In genomic region chr12:112947314-112947713, GRCh38 we compare ENCODE assay signal across 34 cellular contexts. TPM values are rescaled to one million over a fixed set of nuclear protein-coding genes. Genes with fewer than 3 reads are reported as not detected.
DNase-seq lines count a peak whose midpoint lies in the region; ATAC-seq, FAIRE-seq and TF ChIP-seq lines count a peak whose summit lies in the region.
"Had no signal": no experiment of that assay in that cellular context is flagged by ENCODE, and none has a peak within 500 bp of the region (broad histone marks: within the 10 kb centered on the region; RNA-seq: fewer than 3 reads in every experiment).

No MANE protein-coding gene starts in this region.

- no peak for FAIRE-seq in A549 (lab: Jason Lieb, UNC)
- FAIRE-seq in K562 (lab: Jason Lieb, UNC), result no peak
- FAIRE-seq in H1 (lab: Jason Lieb, UNC), result no peak
- FAIRE-seq: A204.1, D721Med had no signal

- POLR2A ChIA-PET in A549 (lab: Yijun Ruan, JAX) (no interaction called here), HEK293 (lab: Yijun Ruan, JAX) (no interaction called here), K562 (lab: Yijun Ruan, JAX) (interaction anchor here (0.9 kb wide), 1 partner anchor 31 kb away, joined by 3 read pairs; the partner anchor contains the start of gene OAS2), H1 (lab: Charles Lee; ENCODE audit: partially characterized antibody) (no interaction called here)

- CTCF ChIA-PET in A549 (lab: Yijun Ruan, JAX) (no interaction called here), HEK293 (lab: Yijun Ruan, JAX) (no interaction called here), K562 (lab: Yijun Ruan, JAX; ENCODE audit: low intra/inter-chr PET ratio) (no interaction called here), H1 (lab: Charles Lee; ENCODE audit: partially characterized antibody) (interaction anchor here (1.0 kb wide), 1 partner anchor 47 kb away, joined by 3 read pairs; no protein-coding TSS in a partner anchor)

- no peaks in the 10 kb centered on the region for H3K23me2 ChIP-seq in H1 (ENCODE audit: low read depth, low read length)

- H3K4me1 ChIP-seq in A549 (no peaks in the 10 kb centered on the region), HEK293 (ENCODE audit: control insufficient read depth, insufficient read depth, low read length) (no peaks in the 10 kb centered on the region), K562 (replicated peaks in 1 of 2; ENCODE audit: control insufficient read depth in 2 of 2, insufficient read depth in 2 of 2, low read length in 2 of 2) (no peaks in the 10 kb centered on the region), H1 (replicated peaks in 1 of 4; ENCODE audit: control insufficient read depth in 3 of 4, insufficient read depth in 4 of 4, low read length in 3 of 4) (0 out of 7 replicates have a peak, but pooled peaks cover 0 to 3% (median 0%) of the 10 kb centered on the region in 4 experiments)
- H3K4me1 ChIP-seq: BE2C; BLaER1; BLaER1 treated with 17β-estradiol and CSF1 and Interleukin-3, amounts not matched to agents 10 nM and 100 nM; Caco-2 had no signal

- peaks cover 0 to 10% of the 10 kb centered on the region in 2 experiments; a peak in 1 of 3 replicates for H3K36me3 ChIP-seq in HEK293 (ENCODE audit: control insufficient read depth in 2 of 2, insufficient read depth in 1 of 2, low read length in 2 of 2)
- H3K36me3 ChIP-seq in K562 (ENCODE audit: control insufficient read depth, insufficient read depth, low read length), result no peaks in the 10 kb centered on the region
- no peaks in the 10 kb centered on the region for H3K36me3 ChIP-seq in H1 (ENCODE audit: control insufficient read depth in 2 of 4, insufficient read depth in 4 of 4, low read length in 3 of 4)

- no peak for DNase-seq in A549 (ENCODE audit: low read depth in 1 of 2, low spot score in 1 of 2)
- DNase-seq in K562 (ENCODE audit: extremely low read depth in 1 of 4, low spot score in 3 of 4), result no peak
- no peak for DNase-seq in H1 (ENCODE audit: low read depth in 1 of 2, low spot score in 2 of 2)
- no peak for DNase-seq in SHP77 treated with DMSO at 0.1 percent for 48 hours (lab: John Stamatoyannopoulos, UW)
- no peak for DNase-seq in NCI-H146 treated with DMSO at 0.1 percent for 48 hours (lab: John Stamatoyannopoulos, UW; ENCODE audit: unreplicated experiment)
- DNase-seq in GM19238 (ENCODE audit: insufficient read length, low spot score), result no peak
- DNase-seq: 8988T; ACHN; AML-193; BE2C; Caco-2; Calu3; CD4-positive, alpha-beta memory T cell; CD4-positive, alpha-beta T cell; CD4-positive, CD25-positive, alpha-beta regulatory T cell; CD8-positive, alpha-beta memory T cell; CD8-positive, alpha-beta T cell; COR-L47; DMS 273 treated with DMSO at 0.1 percent for 48 hours; DMS153; DMS53; DMS79; DMS79 treated with DMSO at 0.1 percent for 48 hours; DND-41; EL had no signal

- H3K27me3 ChIP-seq in K562 (ENCODE audit: control insufficient read depth in 2 of 2, insufficient read depth in 2 of 2, low read length in 2 of 2) (peaks cover 0 to 16% of the 10 kb centered on the region in 2 experiments; a peak in 2 of 5 replicates), H1 (replicated peaks in 1 of 4; ENCODE audit: control insufficient read depth in 3 of 4, extremely low read depth in 1 of 4, insufficient read depth in 3 of 4, low read length in 3 of 4) (no peaks in the 10 kb centered on the region)
- H3K27me3 ChIP-seq: BE2C; BLaER1; BLaER1 treated with 17β-estradiol and CSF1 and Interleukin-3, amounts not matched to agents 10 nM and 100 nM had no signal

- H3K79me1 ChIP-seq in H1 (ENCODE audit: low read depth, low read length), result no peaks in the 10 kb centered on the region

- 2% methylated on average over 1 of the region's 1 CpG for WGBS in A549 (ENCODE audit: missing lambda C conversion rate)
- WGBS in K562 (ENCODE audit: insufficient coverage, low coverage, missing lambda C conversion rate), result 5% methylated on average over 1 of the region's 1 CpG
- WGBS in H1 (ENCODE audit: extremely low coverage in 1 of 2, insufficient coverage in 1 of 2, insufficient read length in 1 of 2, insufficient replicate concordance in 2 of 2, low coverage in 1 of 2, low lambda C conversion rate in 2 of 2, missing lambda C conversion rate in 1 of 2), 2 experiments, result 44% methylated on average over 1 of the region's 1 CpG; no CpG with 5 or more reads in 1 of the 2 experiments

- H2BK15ac ChIP-seq in H1 (ENCODE audit: low read length), result no peak overlapping the region

- no peak overlapping the region for H2BK120ac ChIP-seq in H1 (replicated peaks; ENCODE audit: low read depth, low read length)

- no peak overlapping the region for H3K14ac ChIP-seq in H1 (ENCODE audit: insufficient read length)

- TF ChIP-seq POLR2A in A549 (IDR thresholded peaks at IDR 0.05; ENCODE audit: low read length) (no peak), K562 (conservative IDR thresholded peaks at IDR 0.05) (no peak), H1 (IDR thresholded peaks at IDR 0.05; ENCODE audit: control extremely low read depth in 1 of 2, low read depth in 2 of 2, low read length in 2 of 2) (no peak)

- no peak overlapping the region for H4K91ac ChIP-seq in H1 (replicated peaks; ENCODE audit: insufficient read length, low read length)

- no peak overlapping the region for H3K4ac ChIP-seq in H1 (replicated peaks; ENCODE audit: insufficient read length, low read depth, low read length)

- H3K27ac ChIP-seq in A549 (no peak overlapping the region), HEK293 (ENCODE audit: extremely low read depth, low read depth, low read length) (no peak overlapping the region), K562 (ENCODE audit: extremely low read depth, low read depth, low read length) (no peak overlapping the region), H1 (ENCODE audit: low read depth, low read length) (no peak overlapping the region)
- H3K27ac ChIP-seq: 22Rv1; BLaER1; BLaER1 treated with 17β-estradiol and CSF1 and Interleukin-3, amounts not matched to agents 10 nM and 100 nM; C4-2B had no signal

- no peak overlapping the region for H4K5ac ChIP-seq in H1 (ENCODE audit: insufficient read length, low read depth, low read length)

- H4K20me1 ChIP-seq in K562 (replicated peaks; ENCODE audit: control insufficient read depth, insufficient read depth, low read length), result peaks cover 4% of the 10 kb centered on the region; the same call in 1 of the 2 replicates
- H4K20me1 ChIP-seq in H1 (replicated peaks in 1 of 2; ENCODE audit: control insufficient read depth in 1 of 2, insufficient read depth in 2 of 2, low read length in 2 of 2), result no peaks in the 10 kb centered on the region
- H4K20me1 ChIP-seq: BLaER1; BLaER1 treated with 17β-estradiol and CSF1 and Interleukin-3, amounts not matched to agents 10 nM and 100 nM had no signal

- intact Hi-C loops in K562 (cut with micrococcal nuclease), result no loop called here

- no peak overlapping the region for H3K4me2 ChIP-seq in A549
- no peak overlapping the region for H3K4me2 ChIP-seq in K562 (ENCODE audit: insufficient read depth, low read length)
- no peak overlapping the region for H3K4me2 ChIP-seq in H1 (ENCODE audit: insufficient read depth in 1 of 2, low read depth in 2 of 2, low read length in 2 of 2)
- H3K4me2 ChIP-seq: BLaER1; BLaER1 treated with 17β-estradiol and CSF1 and Interleukin-3, amounts not matched to agents 10 nM and 100 nM had no signal

- H3K79me2 ChIP-seq in K562 (ENCODE audit: control insufficient read depth, insufficient read depth, low read length), result no peaks in the 10 kb centered on the region
- no peaks in the 10 kb centered on the region for H3K79me2 ChIP-seq in H1 (ENCODE audit: control insufficient read depth in 1 of 2, insufficient read depth in 2 of 2, low read length in 2 of 2)

- no peak overlapping the region for H3K56ac ChIP-seq in H1 (replicated peaks; ENCODE audit: insufficient read length, low read depth, low read length)

- no peak for TF ChIP-seq EP300 in A549 (IDR thresholded peaks at IDR 0.05)
- TF ChIP-seq EP300 in K562 (IDR thresholded peaks at IDR 0.05; ENCODE audit: low read length), result no peak
- TF ChIP-seq EP300 in H1 (IDR thresholded peaks at IDR 0.05; ENCODE audit: borderline replicate concordance in 1 of 2, low read depth in 2 of 2, low read length in 2 of 2), result no peak

- no TSS peak for BruUV-seq in K562 (replicated peaks; lab: Mats Ljungman, UMichigan)

- H3K9ac ChIP-seq in K562 (ENCODE audit: insufficient read depth in 1 of 2, low read depth in 2 of 2, low read length in 2 of 2), result no peak overlapping the region
- H3K9ac ChIP-seq in H1 (replicated peaks in 1 of 4; ENCODE audit: extremely low read depth in 1 of 4, low read depth in 3 of 4, low read length in 3 of 4), result no peak overlapping the region
- H3K9ac ChIP-seq: BLaER1; BLaER1 treated with 17β-estradiol and CSF1 and Interleukin-3, amounts not matched to agents 10 nM and 100 nM had no signal

- TF ChIP-seq RAD21 in A549 (conservative IDR thresholded peaks at IDR 0.05 in 1 of 2, IDR thresholded peaks at IDR 0.05 in 1 of 2) (no peak), K562 (CRISPR knock-in tag; conservative IDR thresholded peaks at IDR 0.05 in 1 of 2, IDR thresholded peaks at IDR 0.05 in 1 of 2) (no peak), H1 (IDR thresholded peaks at IDR 0.05 in 1 of 2, conservative IDR thresholded peaks at IDR 0.05 in 1 of 2; ENCODE audit: low read depth in 2 of 2, low read length in 2 of 2) (no peak)

- H3K23ac ChIP-seq in H1 (ENCODE audit: insufficient read length), result no peak overlapping the region

- H3K4me3 ChIP-seq in A549 (no peak overlapping the region), HEK293 (ENCODE audit: low read depth, low read length) (no peak overlapping the region), K562 (no peak overlapping the region), H1 (ENCODE audit: extremely low read depth in 1 of 4, insufficient read depth in 2 of 4, low read depth in 3 of 4, low read length in 4 of 4) (no peak overlapping the region)
- H3K4me3 ChIP-seq: BLaER1; BLaER1 treated with 17β-estradiol and CSF1 and Interleukin-3, amounts not matched to agents 10 nM and 100 nM had no signal

- no peak overlapping the region for H2AK5ac ChIP-seq in H1 (ENCODE audit: low read depth, low read length)

- in situ Hi-C loops in K562 (cut with MboI), result no loop called here

- H3K18ac ChIP-seq in H1 (ENCODE audit: extremely low read depth, low read length), result no peak overlapping the region

- H4K8ac ChIP-seq in H1 (ENCODE audit: extremely low read depth, insufficient read depth, low read length), result no peak overlapping the region

- H2BK12ac ChIP-seq in H1 (ENCODE audit: low read depth, low read length), result no peak overlapping the region

- H3K9me3 ChIP-seq in A549, result no peaks in the 10 kb centered on the region
- no peaks in the 10 kb centered on the region for H3K9me3 ChIP-seq in HEK293 (ENCODE audit: control insufficient read depth, insufficient read depth, low read depth, low read length)
- H3K9me3 ChIP-seq in K562 (replicated peaks; ENCODE audit: control insufficient read depth, insufficient read depth, low read depth, low read length), result no peaks in the 10 kb centered on the region
- no peaks in the 10 kb centered on the region for H3K9me3 ChIP-seq in H1 (ENCODE audit: insufficient read depth in 2 of 2, low read depth in 1 of 2, low read length in 1 of 2)
- H3K9me3 ChIP-seq: BE2C, Caco-2 had no signal

- H2BK5ac ChIP-seq in H1 (ENCODE audit: low read depth, low read length), result no peak overlapping the region

- no peak for ATAC-seq in A549
- no peak for ATAC-seq in K562
- no peak for ATAC-seq in GM21526 (IDR thresholded peaks at IDR 0.05; ENCODE audit: low FRiP score, unreplicated experiment)
- ATAC-seq: CD8-positive, alpha-beta T cell had no signal

- H2AFZ ChIP-seq in K562 (ENCODE audit: low read depth, low read length) (no peak overlapping the region), H1 (ENCODE audit: low read length) (no peak overlapping the region)

- no peaks in the 10 kb centered on the region for H3K9me1 ChIP-seq in K562 (ENCODE audit: control insufficient read depth, insufficient read depth, low read length)

- no peak for TF ChIP-seq CTCF in A549 (IDR thresholded peaks at IDR 0.05)
- TF ChIP-seq CTCF in HEK293 (tag by site-specific recombination; IDR thresholded peaks at IDR 0.05), result no peak
- no peak for TF ChIP-seq CTCF in K562 (IDR thresholded peaks at IDR 0.05 in 2 of 3, conservative IDR thresholded peaks at IDR 0.05 in 1 of 3; ENCODE audit: insufficient read depth in 2 of 3, low read depth in 1 of 3, low read length in 3 of 3)
- no peak for TF ChIP-seq CTCF in H1 (IDR thresholded peaks at IDR 0.05; ENCODE audit: control extremely low read depth in 1 of 3, insufficient read depth in 1 of 3, low read depth in 1 of 3, low read length in 3 of 3)

- H2BK20ac ChIP-seq in H1 (ENCODE audit: low read length), result no peak overlapping the region

RNA-seq across cellular contexts. Expression of gene OAS3, which starts 9.0 kb away (rescaled TPM):
- polyA plus RNA-seq in A549 (2011; rRNA removed) (36.7 and 38.9 TPM in 2 replicates), A549 (2017; fragmentation: RNase III; extraction: RNeasy Plus Mini Kit Qiagen cat#74134 plus additional on column Dnase treatment) (22.7 to 23.3 TPM (median 22.9 TPM) in 3 replicates), K562 (2011; rRNA removed) (0.67 and 0.91 TPM in 2 replicates), K562 (2014; fragmentation: Illumina TruSeq; extraction: Trizol) (1.7 and 2.0 TPM in 2 replicates), K562 (2014; fragmentation: Nextera tagmentation; extraction: Ambion mirVana) (under 1 TPM; 0.21 to 0.39 TPM), K562 (2014; rRNA removed) (0.82 and 1.7 TPM in 2 replicates), H1 (2011; rRNA removed) (3.7 and 4.3 TPM in 2 replicates)
- 31.8 and 38.7 TPM in 2 replicates for polyA plus RNA-seq in A549 (2012; cell fraction: cytosol; rRNA removed)
- 46.2 and 52.9 TPM in 2 replicates for polyA plus RNA-seq in A549 (2012; cell fraction: nucleus; rRNA removed)
- 74.6 and 81.2 TPM in 2 replicates for polyA minus RNA-seq in A549 (2011; rRNA and poly(A)+ RNA removed)
- total RNA-seq in K562 (2011; cell fraction: chromatin; rRNA removed; ENCODE audit: low replicate concordance), result 1.1 and 3.1 TPM in 2 replicates
- 1.7 and 1.8 TPM in 2 replicates for total RNA-seq in K562 (2011; cell fraction: nucleolus; rRNA removed)
- 1.5 and 2.1 TPM in 2 replicates for total RNA-seq in K562 (2011; cell fraction: nucleoplasm; rRNA removed)
- total RNA-seq in K562 (2014; rRNA removed) (1.3 and 1.9 TPM in 2 replicates), K562 (2014; rRNA removed; fragmentation: Illumina TruSeq; extraction: Trizol) (0.69 and 0.77 TPM in 2 replicates), K562 (2015; rRNA removed; fragmentation: Illumina TruSeq; extraction: Trizol) (0.83 and 1.0 TPM in 2 replicates), K562 (2021) (1.9 and 4.3 TPM in 2 replicates)
- polyA plus RNA-seq in K562 (2011; cell fraction: cytosol; rRNA removed), result 1.1 and 1.3 TPM in 2 replicates
- polyA plus RNA-seq in K562 (2011; cell fraction: nucleus; rRNA removed), result 0.87 and 1.5 TPM in 2 replicates
- 2.0 and 7.6 TPM in 2 replicates for polyA plus RNA-seq in K562 (2012)
- polyA minus RNA-seq in K562 (2011; rRNA and poly(A)+ RNA removed), result 0.39 and 1.6 TPM in 2 replicates
- polyA minus RNA-seq in K562 (2011; cell fraction: cytosol; rRNA and poly(A)+ RNA removed), result 0.73 and 0.76 TPM in 2 replicates
- polyA minus RNA-seq in K562 (2011; cell fraction: nucleus; rRNA and poly(A)+ RNA removed), result 1.00 and 1.5 TPM in 2 replicates
- total RNA-seq in H1 (2021; fragmentation: NEBNext Ultra II Directional; extraction: Animal tissue kit (Norgen Biotek cat#: 25700)), result 0.73 and 1.1 TPM in 2 replicates
- 1.8 TPM for polyA plus RNA-seq in H1 (2011; cell fraction: cytosol; rRNA removed)
- polyA plus RNA-seq in H1 (2011; cell fraction: nucleus; rRNA removed), result 3.3 TPM
- polyA plus RNA-seq in H1 (2012, experiment 1 of 2), result 1.1 to 2.0 TPM (median 1.6 TPM) in 4 replicates
- 0.89 TPM for polyA plus RNA-seq in H1 (2012, experiment 2 of 2)
- polyA plus RNA-seq in H1 (2013, experiment 1 of 2), result 0.49 TPM
- 0.42 TPM for polyA plus RNA-seq in H1 (2013, experiment 2 of 2)
- 3.6 and 9.5 TPM in 2 replicates for polyA minus RNA-seq in H1 (2011; rRNA and poly(A)+ RNA removed)
- 3.4 TPM for polyA minus RNA-seq in H1 (2011; cell fraction: cytosol; rRNA and poly(A)+ RNA removed)
- polyA minus RNA-seq in H1 (2011; cell fraction: nucleus; rRNA and poly(A)+ RNA removed), result 2.7 TPM

RNA-seq across cellular contexts. Expression of gene OAS2, which starts 31.0 kb away (rescaled TPM):
- polyA plus RNA-seq in A549 (2011; rRNA removed), result 0.19 and 0.36 TPM in 2 replicates
- polyA plus RNA-seq in A549 (2012; cell fraction: cytosol; rRNA removed), result 0.01 TPM in 2 replicates
- 0.10 and 0.16 TPM in 2 replicates for polyA plus RNA-seq in A549 (2012; cell fraction: nucleus; rRNA removed)
- 0.05 TPM in 1 of 3 replicates, not detected in the others for polyA plus RNA-seq in A549 (2017; fragmentation: RNase III; extraction: RNeasy Plus Mini Kit Qiagen cat#74134 plus additional on column Dnase treatment)
- 0.87 and 1.2 TPM in 2 replicates for polyA minus RNA-seq in A549 (2011; rRNA and poly(A)+ RNA removed)
- total RNA-seq in K562 (2011; cell fraction: chromatin; rRNA removed; ENCODE audit: low replicate concordance), result not detected in 2 replicates
- total RNA-seq in K562 (2011; cell fraction: nucleolus; rRNA removed), result not detected in 2 replicates
- not detected in 2 replicates for total RNA-seq in K562 (2011; cell fraction: nucleoplasm; rRNA removed)
- not detected in 2 replicates for total RNA-seq in K562 (2014; rRNA removed)
- total RNA-seq in K562 (2014; rRNA removed; fragmentation: Illumina TruSeq; extraction: Trizol), result not detected in 2 replicates
- not detected in 2 replicates for total RNA-seq in K562 (2015; rRNA removed; fragmentation: Illumina TruSeq; extraction: Trizol)
- total RNA-seq in K562 (2021), result 0.13 and 0.22 TPM in 2 replicates
- not detected in 2 replicates for polyA plus RNA-seq in K562 (2011; rRNA removed)
- polyA plus RNA-seq in K562 (2011; cell fraction: cytosol; rRNA removed), result not detected in 2 replicates
- polyA plus RNA-seq in K562 (2011; cell fraction: nucleus; rRNA removed), result not detected in 2 replicates
- polyA plus RNA-seq in K562 (2012), result 0.03 TPM in 1 of 2 replicates, not detected in the other
- 0.14 TPM in 1 of 2 replicates, not detected in the other for polyA plus RNA-seq in K562 (2014; fragmentation: Illumina TruSeq; extraction: Trizol)
- not detected for polyA plus RNA-seq in K562 (2014; fragmentation: Nextera tagmentation; extraction: Ambion mirVana)
- 0.85 TPM in 1 of 2 replicates, not detected in the other for polyA plus RNA-seq in K562 (2014; rRNA removed)
- not detected in 2 replicates for polyA minus RNA-seq in K562 (2011; rRNA and poly(A)+ RNA removed)
- polyA minus RNA-seq in K562 (2011; cell fraction: cytosol; rRNA and poly(A)+ RNA removed), result not detected in 2 replicates
- polyA minus RNA-seq in K562 (2011; cell fraction: nucleus; rRNA and poly(A)+ RNA removed), result not detected in 2 replicates
- not detected in 2 replicates for total RNA-seq in H1 (2021; fragmentation: NEBNext Ultra II Directional; extraction: Animal tissue kit (Norgen Biotek cat#: 25700))
- 0.06 TPM in 1 of 2 replicates, not detected in the other for polyA plus RNA-seq in H1 (2011; rRNA removed)
- polyA plus RNA-seq in H1 (2011; cell fraction: cytosol; rRNA removed), result not detected
- not detected for polyA plus RNA-seq in H1 (2011; cell fraction: nucleus; rRNA removed)
- polyA plus RNA-seq in H1 (2012, experiment 1 of 2), result 0.06 to 0.20 TPM in 2 of 4 replicates, not detected in the others
- polyA plus RNA-seq in H1 (2012, experiment 2 of 2), result not detected
- 0.02 TPM for polyA plus RNA-seq in H1 (2013, experiment 1 of 2)
- polyA plus RNA-seq in H1 (2013, experiment 2 of 2), result 0.06 TPM
- polyA minus RNA-seq in H1 (2011; rRNA and poly(A)+ RNA removed), result 0.06 and 0.07 TPM in 2 replicates
- polyA minus RNA-seq in H1 (2011; cell fraction: cytosol; rRNA and poly(A)+ RNA removed), result not detected
- polyA minus RNA-seq in H1 (2011; cell fraction: nucleus; rRNA and poly(A)+ RNA removed), result not detected
- total RNA-seq: A673 had no signal

RNA-seq across cellular contexts. Expression of gene OAS1, which starts 40.6 kb away (rescaled TPM):
- polyA plus RNA-seq in A549 (2011; rRNA removed) (52.8 and 72.8 TPM in 2 replicates), A549 (2017; fragmentation: RNase III; extraction: RNeasy Plus Mini Kit Qiagen cat#74134 plus additional on column Dnase treatment) (41.3 to 63.6 TPM (median 48.4 TPM) in 3 replicates), K562 (2011; rRNA removed) (not detected in 2 replicates), K562 (2014; fragmentation: Illumina TruSeq; extraction: Trizol) (not detected in 2 replicates), K562 (2014; fragmentation: Nextera tagmentation; extraction: Ambion mirVana) (under 1 TPM in 1 of 2 experiments, not detected in 1; 0.06 TPM), K562 (2014; rRNA removed) (not detected in 2 replicates), H1 (2011; rRNA removed) (0.13 and 0.23 TPM in 2 replicates)
- 27.2 and 28.0 TPM in 2 replicates for polyA plus RNA-seq in A549 (2012; cell fraction: cytosol; rRNA removed)
- polyA plus RNA-seq in A549 (2012; cell fraction: nucleus; rRNA removed), result 24.1 and 24.5 TPM in 2 replicates
- polyA minus RNA-seq in A549 (2011; rRNA and poly(A)+ RNA removed), result 45.6 and 46.0 TPM in 2 replicates
- not detected in 2 replicates for total RNA-seq in K562 (2011; cell fraction: chromatin; rRNA removed; ENCODE audit: low replicate concordance)
- not detected in 2 replicates for total RNA-seq in K562 (2011; cell fraction: nucleolus; rRNA removed)
- total RNA-seq in K562 (2011; cell fraction: nucleoplasm; rRNA removed), result not detected in 2 replicates
- total RNA-seq in K562 (2014; rRNA removed) (not detected in 2 replicates), K562 (2014; rRNA removed; fragmentation: Illumina TruSeq; extraction: Trizol) (not detected in 2 replicates), K562 (2015; rRNA removed; fragmentation: Illumina TruSeq; extraction: Trizol) (0.25 TPM in 1 of 2 replicates, not detected in the other), K562 (2021) (0.29 TPM in 1 of 2 replicates, not detected in the other)
- polyA plus RNA-seq in K562 (2011; cell fraction: cytosol; rRNA removed), result not detected in 2 replicates
- polyA plus RNA-seq in K562 (2011; cell fraction: nucleus; rRNA removed), result not detected in 2 replicates
- polyA plus RNA-seq in K562 (2012), result 0.22 TPM in 1 of 2 replicates, not detected in the other
- not detected in 2 replicates for polyA minus RNA-seq in K562 (2011; rRNA and poly(A)+ RNA removed)
- not detected in 2 replicates for polyA minus RNA-seq in K562 (2011; cell fraction: cytosol; rRNA and poly(A)+ RNA removed)
- polyA minus RNA-seq in K562 (2011; cell fraction: nucleus; rRNA and poly(A)+ RNA removed), result not detected in 2 replicates
- not detected in 2 replicates for total RNA-seq in H1 (2021; fragmentation: NEBNext Ultra II Directional; extraction: Animal tissue kit (Norgen Biotek cat#: 25700))
- polyA plus RNA-seq in H1 (2011; cell fraction: cytosol; rRNA removed), result 0.10 TPM
- polyA plus RNA-seq in H1 (2011; cell fraction: nucleus; rRNA removed), result 0.06 TPM
- 0.26 to 0.72 TPM (median 0.36 TPM) in 3 of 4 replicates, not detected in the other for polyA plus RNA-seq in H1 (2012, experiment 1 of 2)
- 0.17 TPM for polyA plus RNA-seq in H1 (2012, experiment 2 of 2)
- polyA plus RNA-seq in H1 (2013, experiment 1 of 2), result not detected
- polyA plus RNA-seq in H1 (2013, experiment 2 of 2), result not detected
- not detected in 2 replicates for polyA minus RNA-seq in H1 (2011; rRNA and poly(A)+ RNA removed)
- polyA minus RNA-seq in H1 (2011; cell fraction: cytosol; rRNA and poly(A)+ RNA removed), result not detected
- polyA minus RNA-seq in H1 (2011; cell fraction: nucleus; rRNA and poly(A)+ RNA removed), result not detected

Comparison
In these comparisons a context has a peak if more than half of its experiments do, and no peak if none do; other contexts are left out.
1. RNA of gene OAS1, which starts 40.6 kb away (polyA plus RNA-seq): 24.1 to 72.8 TPM in A549; 0.06 to 0.72 TPM in H1 and 0.06 to 0.22 TPM in K562; every median in the first group is over 10 times any median in the second.